ENCODE assay signal across 17 cellular contexts in genomic region chr5:1368756-1369155, GRCh38. TPM values are rescaled to one million over a fixed set of nuclear protein-coding genes. Genes with fewer than 3 reads are reported as not detected.
DNase-seq lines count a peak whose midpoint lies in the region; ATAC-seq and FAIRE-seq lines count a peak whose summit lies in the region.
"Had no signal": no experiment of that assay in that cellular context is flagged by ENCODE, and none has a peak within 500 bp of the region (broad histone marks: within the 10 kb centered on the region; RNA-seq: fewer than 3 reads in every experiment).

No MANE protein-coding gene starts in this region.

- H3K4me1 Mint-ChIP-seq in activated CD8-positive, alpha-beta T cell treated with anti-CD3 and anti-CD28 coated beads, Interleukin-2, amount 10 ng/mL, durations not matched to agents 7 days and 5 days (ENCODE audit: low read depth) = no peaks in the 10 kb centered on the region

- DNase-seq in MG63 (peak; percentile 97), SW480 (ENCODE audit: low spot score) (peak; percentile 49), small intestine (peak; percentile 74), DMS 273 treated with DMSO at 0.1 percent for 48 hours (lab: John Stamatoyannopoulos, UW) (no peak), pons (ENCODE audit: low spot score) (no peak)
- no peak for DNase-seq in activated CD8-positive, alpha-beta T cell treated with anti-CD3 and anti-CD28 coated beads, Interleukin-2, amount 10 ng/mL, durations not matched to agents 7 days and 5 days
- DNase-seq: 8988T; Calu3; CD8-positive, alpha-beta T cell; DMS53; DND-41; GM23248 had no signal

- WGBS in small intestine, 3 donors = 28 to 71% (median 40%) methylated on average over 4 of the region's 4 CpGs

- no peak overlapping the region for H3K27ac Mint-ChIP-seq in activated CD8-positive, alpha-beta T cell treated with anti-CD3 and anti-CD28 coated beads, Interleukin-2, amount 10 ng/mL, durations not matched to agents 7 days and 5 days
- H3K27ac Mint-ChIP-seq: CD8-positive, alpha-beta T cell had no signal

- no peak for ATAC-seq in HG03521 (IDR thresholded peaks at IDR 0.05; ENCODE audit: unreplicated experiment)
- ATAC-seq in activated CD8-positive, alpha-beta T cell treated with anti-CD3 and anti-CD28 coated beads, Interleukin-2, amount 10 ng/mL, durations not matched to agents 7 days and 5 days = no peak
- ATAC-seq: CD8-positive, alpha-beta T cell had no signal

- H3K36me3 Mint-ChIP-seq in activated CD8-positive, alpha-beta T cell treated with anti-CD3 and anti-CD28 coated beads, Interleukin-2, amount 10 ng/mL, durations not matched to agents 7 days and 5 days (ENCODE audit: low read depth) = no peaks in the 10 kb centered on the region
- H3K36me3 Mint-ChIP-seq: CD8-positive, alpha-beta T cell had no signal

- H3K4me1 ChIP-seq in small intestine (ENCODE audit: control insufficient read depth in 2 of 2, insufficient read depth in 1 of 2, low read depth in 1 of 2, low read length in 1 of 2) = no peaks in the 10 kb centered on the region
- H3K4me1 ChIP-seq: HAP-1 had no signal

- peaks cover 13% of the 10 kb centered on the region for H3K27me3 Mint-ChIP-seq in activated CD8-positive, alpha-beta T cell treated with anti-CD3 and anti-CD28 coated beads, Interleukin-2, amount 10 ng/mL, durations not matched to agents 7 days and 5 days (ENCODE audit: low read depth)

- H3K4me3 ChIP-seq in MG63 (no peak overlapping the region), small intestine (ENCODE audit: low read depth in 1 of 2, low read length in 2 of 2) (no peak overlapping the region)
- H3K4me3 ChIP-seq: BLaER1, GM23248, HAP-1 had no signal

- H3K9me3 ChIP-seq in MG63 (no peaks in the 10 kb centered on the region), small intestine (ENCODE audit: control insufficient read depth, low read depth) (no peaks in the 10 kb centered on the region)
- H3K9me3 ChIP-seq: BLaER1, HAP-1 had no signal

- H3K4me3 Mint-ChIP-seq in activated CD8-positive, alpha-beta T cell treated with anti-CD3 and anti-CD28 coated beads, Interleukin-2, amount 10 ng/mL, durations not matched to agents 7 days and 5 days = no peak overlapping the region
- H3K4me3 Mint-ChIP-seq: CD8-positive, alpha-beta T cell had no signal

- no peak for FAIRE-seq in small intestine (lab: Jason Lieb, UNC)
- FAIRE-seq: G401.6, GM12891 had no signal

- H3K36me3 ChIP-seq in MG63 (no peaks in the 10 kb centered on the region), small intestine (ENCODE audit: control insufficient read depth in 2 of 2, insufficient read depth in 2 of 2, low read length in 2 of 2) (no peaks in the 10 kb centered on the region)
- H3K36me3 ChIP-seq: BLaER1, HAP-1 had no signal

- POLR2A ChIA-PET in activated CD8-positive, alpha-beta T cell treated with anti-CD3 and anti-CD28 coated beads, Interleukin-2, amount 10 ng/mL, durations not matched to agents 7 days and 5 days (lab: Charles Lee) = no interaction called here

- H3K27me3 ChIP-seq in MG63 (peaks cover 36% of the 10 kb centered on the region), small intestine (ENCODE audit: control insufficient read depth in 2 of 2, insufficient read depth in 2 of 2, low read length in 2 of 2) (peaks cover 0 to 4% of the 10 kb centered on the region in 2 donors)

- H3K9me3 Mint-ChIP-seq in activated CD8-positive, alpha-beta T cell treated with anti-CD3 and anti-CD28 coated beads, Interleukin-2, amount 10 ng/mL, durations not matched to agents 7 days and 5 days (ENCODE audit: insufficient read depth) = no peaks in the 10 kb centered on the region
- H3K9me3 Mint-ChIP-seq: CD8-positive, alpha-beta T cell had no signal

- no peak overlapping the region for H3K27ac ChIP-seq in small intestine (ENCODE audit: low read depth in 1 of 2, low read length in 1 of 2)
- H3K27ac ChIP-seq: BLaER1, GM23248 had no signal

- CTCF ChIA-PET in activated CD8-positive, alpha-beta T cell treated with anti-CD3 and anti-CD28 coated beads, Interleukin-2, amount 10 ng/mL, durations not matched to agents 7 days and 5 days (lab: Charles Lee) = no interaction called here

RNA-seq across cellular contexts. Expression of gene CLPTM1L, which starts 23.9 kb away (rescaled TPM):
- 543 and 925 TPM in 2 replicates for total RNA-seq in MG63 (2014; rRNA removed; shearing (Covaris generic); ENCODE audit: low replicate concordance)
- polyA plus RNA-seq in small intestine = 10 to 100 TPM; 45.8 to 99.7 (median 56.7) TPM
- total RNA-seq in activated CD8-positive, alpha-beta T cell treated with anti-CD3 and anti-CD28 coated beads, Interleukin-2, amount 10 ng/mL, durations not matched to agents 7 days and 5 days = 10 to 100 TPM; 80.0 to 83.8 TPM

Comparison
In these comparisons a context has a peak if more than half of its experiments do, and no peak if none do; other contexts are left out.
1. DNase-seq: peak in MG63 (single experiment), SW480 (single experiment) and small intestine (single experiment); none in DMS 273 treated with DMSO at 0.1 percent for 48 hours (single experiment), pons (single experiment) and activated CD8-positive, alpha-beta T cell treated with anti-CD3 and anti-CD28 coated beads, Interleukin-2, amount 10 ng/mL, durations not matched to agents 7 days and 5 days (single experiment).